In the genomic region with DNA sequence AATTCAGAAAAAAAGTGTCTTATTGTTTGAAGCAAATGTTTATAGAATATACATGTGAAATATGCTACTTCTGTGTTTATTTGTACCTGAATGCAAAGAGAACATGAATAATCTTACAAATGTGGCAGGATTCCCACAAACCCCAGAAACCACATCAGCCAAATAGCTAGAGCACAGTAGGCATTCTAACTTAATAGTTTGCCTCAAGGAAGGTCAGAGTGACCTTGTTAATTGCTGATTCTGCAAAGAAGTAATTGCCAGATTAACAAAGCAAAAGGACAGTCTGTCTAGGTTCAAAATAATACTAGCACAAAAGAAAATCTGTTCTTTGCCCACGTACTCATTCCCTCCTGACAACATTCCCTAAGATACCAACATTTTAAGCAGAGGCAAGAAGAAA, we compare ENCODE assay signal across 1 cellular context.
TF ChIP-seq lines count a peak whose summit lies in the region.

No MANE protein-coding gene starts in this region.

TF ChIP-seq in IMR-90, 13 proteins besides CTCF, POLR2A, EP300 and RAD21 (continued from another document):
- TF ChIP-seq NFE2L2 (IDR thresholded peaks at IDR 0.05; ENCODE audit: low read depth, low read length) = no peak
